In genomic region chr5:160649304-160649703, GRCh38 we compare ENCODE assay signal across 10 cellular contexts.
A peak's percentile ranks its signal among the peaks of the same experiment; 100 is the strongest.
DNase-seq lines count a peak whose midpoint lies in the region; ATAC-seq, FAIRE-seq and TF ChIP-seq lines count a peak whose summit lies in the region.
"Had no signal": no experiment of that assay in that cellular context is flagged by ENCODE, and none has a peak within 500 bp of the region (broad histone marks: within the 10 kb centered on the region; RNA-seq: fewer than 3 reads in every experiment).

No MANE protein-coding gene starts in this region.

- H3K4me1 ChIP-seq in endodermal cell (ENCODE audit: control insufficient read depth, insufficient read depth, low read length), result no peaks in the 10 kb centered on the region

- H3K4me3 ChIP-seq in endodermal cell (ENCODE audit: low read length), result no peak overlapping the region
- H3K4me3 ChIP-seq: right lobe of liver had no signal

- no peaks in the 10 kb centered on the region for H3K36me3 ChIP-seq in endodermal cell (ENCODE audit: control insufficient read depth, insufficient read depth, low read length)
- H3K36me3 ChIP-seq: right lobe of liver had no signal

- TF ChIP-seq CTCF in CD14-positive monocyte (IDR thresholded peaks at IDR 0.05) (peak; percentile 35), LNCAP (IDR thresholded peaks at IDR 0.05) (peak; percentile 59), endodermal cell (conservative IDR thresholded peaks at IDR 0.05) (peak; percentile 76)

- no peaks in the 10 kb centered on the region for H3K9me3 Mint-ChIP-seq in CD14-positive monocyte
- H3K9me3 Mint-ChIP-seq in endodermal cell, result no peaks in the 10 kb centered on the region

- DNase-seq in CD14-positive monocyte (ENCODE audit: low spot score), result no peak
- DNase-seq in endodermal cell, result peak; percentile 73
- no peak for DNase-seq in RCC 7860 (ENCODE audit: low spot score)
- DNase-seq in activated T-cell treated with anti-CD3 and anti-CD28 coated beads for 4 hours, result no peak
- DNase-seq in anterior cingulate cortex (lab: John Stamatoyannopoulos, UW), result no peak
- DNase-seq: right lobe of liver had no signal

- no peak overlapping the region for H3K27ac ChIP-seq in endodermal cell (ENCODE audit: low read depth, low read length)
- H3K27ac ChIP-seq: right lobe of liver had no signal

- intact Hi-C loops in CD14-positive monocyte (cut with micrococcal nuclease), result no loop called here

- H3K4me3 Mint-ChIP-seq in CD14-positive monocyte, result no peak overlapping the region
- no peak overlapping the region for H3K4me3 Mint-ChIP-seq in endodermal cell

- ATAC-seq in GM18907 (IDR thresholded peaks at IDR 0.05; ENCODE audit: unreplicated experiment), result peak; percentile 78
- ATAC-seq in HG03196 (IDR thresholded peaks at IDR 0.05; ENCODE audit: unreplicated experiment), result no peak

- H3K27me3 Mint-ChIP-seq in CD14-positive monocyte (ENCODE audit: low read depth in 3 of 3), result peaks cover 2 to 3% (median 2%) of the 10 kb centered on the region in 3 donors
- H3K27me3 Mint-ChIP-seq in endodermal cell (ENCODE audit: insufficient read depth), result no peaks in the 10 kb centered on the region

- peaks cover 16% of the 10 kb centered on the region for H3K9me3 ChIP-seq in endodermal cell (ENCODE audit: control insufficient read depth, low read length)
- H3K9me3 ChIP-seq: right lobe of liver had no signal

- no peak overlapping the region for H3K9ac ChIP-seq in endodermal cell (ENCODE audit: extremely low read depth, low read length, poor library complexity, severe bottlenecking)

- H3K4me1 Mint-ChIP-seq in CD14-positive monocyte (peaks cover under 1% of the 10 kb centered on the region), endodermal cell (peaks cover 14% of the 10 kb centered on the region)

- H3K36me3 Mint-ChIP-seq in CD14-positive monocyte, result no peaks in the 10 kb centered on the region
- no peaks in the 10 kb centered on the region for H3K36me3 Mint-ChIP-seq in endodermal cell (ENCODE audit: low read depth)

- H3K27me3 ChIP-seq in endodermal cell (ENCODE audit: control insufficient read depth, insufficient read depth, low read length, poor library complexity, severe bottlenecking), result no peaks in the 10 kb centered on the region
- H3K27me3 ChIP-seq: right lobe of liver had no signal

- H3K27ac Mint-ChIP-seq in CD14-positive monocyte, result no peak overlapping the region
- H3K27ac Mint-ChIP-seq in endodermal cell, result no peak overlapping the region

- FAIRE-seq in RCC 7860 (lab: Jason Lieb, UNC), result no peak
- FAIRE-seq: colon had no signal
